In the genomic region with DNA sequence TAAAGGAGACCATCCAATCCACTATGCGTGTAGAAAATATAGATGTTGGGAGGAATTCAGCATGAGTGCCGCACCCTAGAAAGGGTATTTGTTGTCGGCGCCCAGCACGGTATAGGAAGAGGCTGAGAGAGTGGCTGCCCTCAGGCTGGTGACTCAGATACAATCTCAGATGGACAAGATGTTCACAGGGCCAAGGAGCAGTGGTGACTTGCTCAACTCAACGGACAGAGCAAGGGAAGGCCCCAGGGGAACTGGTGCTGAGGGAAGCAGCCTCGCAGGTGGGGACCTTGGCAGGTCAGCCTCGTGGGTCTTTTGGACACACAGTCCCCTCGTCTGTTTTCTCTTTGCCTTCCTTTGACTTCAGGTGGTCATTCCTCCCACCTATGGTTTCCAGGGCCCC, we compare ENCODE assay signal across 26 cellular contexts. TPM values are rescaled to one million over a fixed set of nuclear protein-coding genes. Genes with fewer than 3 reads are reported as not detected.
DNase-seq lines count a peak whose midpoint lies in the region; ATAC-seq and TF ChIP-seq lines count a peak whose summit lies in the region.
"Had no signal": no experiment of that assay in that cellular context is flagged by ENCODE, and none has a peak within 500 bp of the region (broad histone marks: within the 10 kb centered on the region; RNA-seq: fewer than 3 reads in every experiment).

No MANE protein-coding gene starts in this region.

- H3K4me3 ChIP-seq in Caco-2 (ENCODE audit: low read depth, low read length) (no peak overlapping the region), hepatocyte (no peak overlapping the region)

- H2AFZ ChIP-seq in hepatocyte, result no peak overlapping the region

- H3K4me1 Mint-ChIP-seq in Caco-2 (ENCODE audit: low read depth, unreplicated experiment), result peaks cover 26% of the 10 kb centered on the region
- no peaks in the 10 kb centered on the region for H3K4me1 Mint-ChIP-seq in activated CD8-positive, alpha-beta T cell treated with anti-CD3 and anti-CD28 coated beads for 36 hours (ENCODE audit: low read depth)
- H3K4me1 Mint-ChIP-seq: CD14-positive monocyte had no signal

- DNase-seq in Caco-2 (no peak), RWPE1 (ENCODE audit: low spot score) (peak; percentile 20), ecto neural progenitor cell (ENCODE audit: low spot score) (peak; percentile 32), hepatocyte (ENCODE audit: low spot score) (no peak), DMS79 (lab: John Stamatoyannopoulos, UW) (no peak), NK-92 (lab: John Stamatoyannopoulos, UW; ENCODE audit: unreplicated experiment) (no peak)
- no peak for DNase-seq in activated T-cell treated with anti-CD3 and anti-CD28 coated beads, Interleukin-2, amount 50 U/mL, for 48 hours
- no peak for DNase-seq in activated CD8-positive, alpha-beta T cell treated with anti-CD3 and anti-CD28 coated beads for 36 hours
- DNase-seq: 8988T; ACHN; BE2C; DMS153; Karpas-422; MV-4-11; NCI-H1105; NCI-H146; NCI-H1930; NCI-H2107; NCI-H524; NCI-H748 treated with DMSO at 0.1 percent for 48 hours; NK-92 treated with Interleukin-12 subunit alpha and Interleukin-12 subunit beta, amount 100 ng/mL, for 24 hours; RPMI8226; SHP77 treated with DMSO at 0.1 percent for 48 hours had no signal

- H3K27ac Mint-ChIP-seq in Caco-2 (ENCODE audit: unreplicated experiment), result peak overlapping the region; percentile 69
- no peak overlapping the region for H3K27ac Mint-ChIP-seq in activated CD8-positive, alpha-beta T cell treated with anti-CD3 and anti-CD28 coated beads for 36 hours
- H3K27ac Mint-ChIP-seq: CD14-positive monocyte had no signal

- TF ChIP-seq CTCF in Caco-2 (IDR thresholded peaks at IDR 0.05; ENCODE audit: insufficient read depth in 1 of 2, low read depth in 1 of 2, low read length in 1 of 2, severe bottlenecking in 1 of 2, unreplicated experiment in 1 of 2) (no peak), RWPE1 (conservative IDR thresholded peaks at IDR 0.05; ENCODE audit: low read depth) (no peak), hepatocyte (IDR thresholded peaks at IDR 0.05; ENCODE audit: poor library complexity) (no peak)
- no peak for TF ChIP-seq CTCF in activated CD8-positive, alpha-beta T cell treated with anti-CD3 and anti-CD28 coated beads for 36 hours (IDR thresholded peaks at IDR 0.05)

- H3K36me3 ChIP-seq in Caco-2 (ENCODE audit: control insufficient read depth, insufficient read depth, low read length), result no peaks in the 10 kb centered on the region
- H3K36me3 ChIP-seq in hepatocyte (replicated peaks; ENCODE audit: insufficient read depth, low read depth), result no peaks in the 10 kb centered on the region
- H3K36me3 ChIP-seq: BE2C had no signal

- H3K4me1 ChIP-seq in Caco-2 (peaks cover 21% of the 10 kb centered on the region), hepatocyte (ENCODE audit: insufficient read depth) (peaks cover 8% of the 10 kb centered on the region)
- H3K4me1 ChIP-seq: BE2C had no signal

- no peaks in the 10 kb centered on the region for H3K9me2 ChIP-seq in hepatocyte (replicated peaks; ENCODE audit: insufficient read depth)

- POLR2A ChIA-PET in Caco-2 (lab: Charles Lee), result no interaction called here
- POLR2A ChIA-PET in RWPE1 (lab: Yijun Ruan, JAX; ENCODE audit: low non-redundant PET), result no interaction called here
- POLR2A ChIA-PET in activated CD8-positive, alpha-beta T cell treated with anti-CD3 and anti-CD28 coated beads for 36 hours (lab: Charles Lee), result no interaction called here

- BruUV-seq in Caco-2 (replicated peaks; lab: Mats Ljungman, UMichigan), result no TSS peak

- CTCF ChIA-PET in Caco-2 (lab: Charles Lee) (no interaction called here), RWPE1 (lab: Yijun Ruan, JAX) (no interaction called here)
- CTCF ChIA-PET in activated CD8-positive, alpha-beta T cell treated with anti-CD3 and anti-CD28 coated beads for 36 hours (lab: Charles Lee), result no interaction called here

- H3K9me3 Mint-ChIP-seq in Caco-2 (ENCODE audit: unreplicated experiment), result peaks cover 28% of the 10 kb centered on the region
- H3K9me3 Mint-ChIP-seq in activated CD8-positive, alpha-beta T cell treated with anti-CD3 and anti-CD28 coated beads for 36 hours, result peaks cover 4% of the 10 kb centered on the region

- H3K27ac ChIP-seq in RWPE1, result no peak overlapping the region
- peak overlapping the region; percentile 55 for H3K27ac ChIP-seq in hepatocyte

- peaks cover 12% of the 10 kb centered on the region; the same call in 1 of the 2 replicates for H3K9me3 ChIP-seq in Caco-2
- H3K9me3 ChIP-seq in hepatocyte (ENCODE audit: low read depth), result no peaks in the 10 kb centered on the region

- no peaks in the 10 kb centered on the region for H3K27me3 Mint-ChIP-seq in Caco-2 (ENCODE audit: insufficient read depth, unreplicated experiment)
- peaks cover 7% of the 10 kb centered on the region for H3K27me3 Mint-ChIP-seq in activated CD8-positive, alpha-beta T cell treated with anti-CD3 and anti-CD28 coated beads for 36 hours

- H3K4me3 Mint-ChIP-seq in Caco-2 (ENCODE audit: unreplicated experiment), result no peak overlapping the region
- no peak overlapping the region for H3K4me3 Mint-ChIP-seq in activated CD8-positive, alpha-beta T cell treated with anti-CD3 and anti-CD28 coated beads for 36 hours
- H3K4me3 Mint-ChIP-seq: CD14-positive monocyte had no signal

- 74% methylated on average over 9 of the region's 9 CpGs for WGBS in hepatocyte (ENCODE audit: low lambda C conversion rate, missing lambda C conversion rate)

- peaks cover 10% of the 10 kb centered on the region for H3K36me3 Mint-ChIP-seq in Caco-2 (ENCODE audit: insufficient read depth, unreplicated experiment)
- no peaks in the 10 kb centered on the region for H3K36me3 Mint-ChIP-seq in activated CD8-positive, alpha-beta T cell treated with anti-CD3 and anti-CD28 coated beads for 36 hours (ENCODE audit: low read depth)
- H3K36me3 Mint-ChIP-seq: CD14-positive monocyte had no signal

- no peaks in the 10 kb centered on the region for H3K27me3 ChIP-seq in Caco-2 (replicated peaks; ENCODE audit: control insufficient read depth, insufficient read depth, low read length)
- H3K27me3 ChIP-seq in hepatocyte, result no peaks in the 10 kb centered on the region
- H3K27me3 ChIP-seq: BE2C had no signal

- ATAC-seq in activated CD8-positive, alpha-beta T cell treated with anti-CD3 and anti-CD28 coated beads for 36 hours, result no peak
- ATAC-seq: HepG2 had no signal

- H4K20me1 ChIP-seq in hepatocyte (ENCODE audit: insufficient read depth, poor library complexity, severe bottlenecking), result no peaks in the 10 kb centered on the region

- no peaks in the 10 kb centered on the region for H3K79me2 ChIP-seq in hepatocyte

- no peak overlapping the region for H3K4me2 ChIP-seq in hepatocyte

- intact Hi-C loops in Caco-2 (cut with micrococcal nuclease; ENCODE audit: unreplicated experiment), result no loop called here
- intact Hi-C loops in activated CD8-positive, alpha-beta T cell treated with anti-CD3 and anti-CD28 coated beads for 36 hours (cut with micrococcal nuclease), result no loop called here

RNA-seq across cellular contexts. Expression of a gene that starts 28.0 kb away (rescaled TPM):
- 43.6 and 44.1 TPM in 2 replicates for total RNA-seq in Caco-2 (2022)
- total RNA-seq in hepatocyte, result 6.0 and 7.5 TPM in 2 replicates
- 7.8 and 8.1 TPM in 2 replicates for polyA plus RNA-seq in hepatocyte
- total RNA-seq in activated CD8-positive, alpha-beta T cell treated with anti-CD3 and anti-CD28 coated beads for 36 hours, result not detected
- total RNA-seq: G401, HepG2 had no signal
- polyA plus RNA-seq: CD14-positive monocyte, HepG2 had no signal

Comparison
In these comparisons a context has a peak if more than half of its experiments do, and no peak if none do; other contexts are left out.
1. DNase-seq: peak in RWPE1 (single experiment) and ecto neural progenitor cell (single experiment); none in Caco-2 (0 of 2), hepatocyte (single experiment), DMS79 (single experiment), activated T-cell treated with anti-CD3 and anti-CD28 coated beads, Interleukin-2, amount 50 U/mL, for 48 hours (0 of 2), activated CD8-positive, alpha-beta T cell treated with anti-CD3 and anti-CD28 coated beads for 36 hours (single experiment) and NK-92 (single experiment).